ENCODE assay signal across 9 cellular contexts in the genomic region with DNA sequence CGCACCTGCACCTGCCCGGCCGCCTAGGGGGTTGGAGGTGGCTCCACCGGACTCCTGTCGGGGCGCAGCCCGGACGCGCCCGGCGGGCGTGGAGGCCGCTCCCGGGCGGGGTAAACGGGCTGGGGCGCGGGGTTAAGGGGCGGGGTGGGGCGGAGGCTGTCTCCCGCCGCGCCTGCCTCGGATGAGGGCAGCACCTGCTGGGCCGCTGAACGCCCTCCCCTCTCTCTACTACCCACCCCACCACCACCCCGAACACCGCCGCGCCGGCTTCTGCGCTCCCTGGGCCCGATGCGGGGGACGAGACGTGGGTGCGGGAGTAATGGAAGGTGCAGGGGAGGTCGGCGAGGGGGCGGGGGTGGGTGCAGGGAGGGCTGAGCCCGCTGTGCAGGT.
A peak's percentile ranks its signal among the peaks of the same experiment; 100 is the strongest.
DNase-seq lines count a peak whose midpoint lies in the region; ATAC-seq lines count a peak whose summit lies in the region.
"Had no signal": no experiment of that assay in that cellular context is flagged by ENCODE, and none has a peak within 500 bp of the region (broad histone marks: within the 10 kb centered on the region; RNA-seq: fewer than 3 reads in every experiment).

No MANE protein-coding gene starts in this region.

- H3K27ac Mint-ChIP-seq in activated CD4-positive, alpha-beta memory T cell treated with anti-CD3 and anti-CD28 coated beads, Interleukin-2, amount 10 ng/mL, durations not matched to agents 7 days and 5 days: peak overlapping the region; percentile 89

- H3K4me1 ChIP-seq in BLaER1 treated with 17β-estradiol and CSF1 and Interleukin-3, amounts not matched to agents 10 nM and 100 nM: peaks cover 17 to 37% (median 31%) of the 10 kb centered on the region in 10 experiments

- no peaks in the 10 kb centered on the region for H3K27me3 Mint-ChIP-seq in activated CD4-positive, alpha-beta memory T cell treated with anti-CD3 and anti-CD28 coated beads, Interleukin-2, amount 10 ng/mL, durations not matched to agents 7 days and 5 days

- no peaks in the 10 kb centered on the region for H4K20me1 ChIP-seq in BLaER1 treated with 17β-estradiol and CSF1 and Interleukin-3, amounts not matched to agents 10 nM and 100 nM

- H3K9me3 ChIP-seq in BLaER1 treated with 17β-estradiol and CSF1 and Interleukin-3, amounts not matched to agents 10 nM and 100 nM (replicated peaks in 1 of 11): no peaks in the 10 kb centered on the region

- H3K9me3 Mint-ChIP-seq in activated CD4-positive, alpha-beta memory T cell treated with anti-CD3 and anti-CD28 coated beads, Interleukin-2, amount 10 ng/mL, durations not matched to agents 7 days and 5 days: no peaks in the 10 kb centered on the region

- peak overlapping the region; percentile 67 to 95 (median 86) for H3K4me2 ChIP-seq in BLaER1 treated with 17β-estradiol and CSF1 and Interleukin-3, amounts not matched to agents 10 nM and 100 nM

- H3K4me1 Mint-ChIP-seq in activated CD4-positive, alpha-beta memory T cell treated with anti-CD3 and anti-CD28 coated beads, Interleukin-2, amount 10 ng/mL, durations not matched to agents 7 days and 5 days: peaks cover 67% of the 10 kb centered on the region

- H3K4me3 ChIP-seq in BLaER1 treated with 17β-estradiol and CSF1 and Interleukin-3, amounts not matched to agents 10 nM and 100 nM: peak overlapping the region in 6 of 10 experiments; percentile 21 to 55 (median 41); a peak in 9 of 20 replicates

- H3K27ac ChIP-seq in BLaER1 treated with 17β-estradiol and CSF1 and Interleukin-3, amounts not matched to agents 10 nM and 100 nM: no peak overlapping the region

- peak; percentile 68 for DNase-seq in activated CD4-positive, alpha-beta memory T cell treated with anti-CD3 and anti-CD28 coated beads, Interleukin-2, amount 10 ng/mL, durations not matched to agents 7 days and 5 days
- peak; percentile 56 for DNase-seq in iPS-NIHi11 (ENCODE audit: low spot score)
- DNase-seq in HuH-7 (ENCODE audit: low spot score): no peak
- DNase-seq in NCI-H82 (lab: John Stamatoyannopoulos, UW): no peak
- DNase-seq: kidney glomerular epithelial cell had no signal

- H3K4me3 Mint-ChIP-seq in activated CD4-positive, alpha-beta memory T cell treated with anti-CD3 and anti-CD28 coated beads, Interleukin-2, amount 10 ng/mL, durations not matched to agents 7 days and 5 days: peak overlapping the region; percentile 72

- no peaks in the 10 kb centered on the region for H3K36me3 ChIP-seq in BLaER1 treated with 17β-estradiol and CSF1 and Interleukin-3, amounts not matched to agents 10 nM and 100 nM

- H3K9ac ChIP-seq in BLaER1 treated with 17β-estradiol and CSF1 and Interleukin-3, amounts not matched to agents 10 nM and 100 nM: peak overlapping the region in 2 of 11 experiments; percentile 26 to 53; a peak in 3 of 22 replicates

- H3K27me3 ChIP-seq in BLaER1 treated with 17β-estradiol and CSF1 and Interleukin-3, amounts not matched to agents 10 nM and 100 nM: peaks cover 25 to 44% (median 34%) of the 10 kb centered on the region in 11 experiments

- peak; percentile 49 for ATAC-seq in GM19463 (IDR thresholded peaks at IDR 0.05; ENCODE audit: unreplicated experiment)
- no peak for ATAC-seq in HG02884 (IDR thresholded peaks at IDR 0.05; ENCODE audit: unreplicated experiment)
- ATAC-seq in HG03196 (IDR thresholded peaks at IDR 0.05; ENCODE audit: unreplicated experiment): no peak

- CTCF ChIA-PET in activated CD4-positive, alpha-beta memory T cell treated with anti-CD3 and anti-CD28 coated beads, Interleukin-2, amount 10 ng/mL, durations not matched to agents 7 days and 5 days (lab: Charles Lee): no interaction called here

- peaks cover 33% of the 10 kb centered on the region for H3K36me3 Mint-ChIP-seq in activated CD4-positive, alpha-beta memory T cell treated with anti-CD3 and anti-CD28 coated beads, Interleukin-2, amount 10 ng/mL, durations not matched to agents 7 days and 5 days (ENCODE audit: low read depth)

- POLR2A ChIA-PET in activated CD4-positive, alpha-beta memory T cell treated with anti-CD3 and anti-CD28 coated beads, Interleukin-2, amount 10 ng/mL, durations not matched to agents 7 days and 5 days (lab: Charles Lee): interaction anchor here (0.8 to 5.1 kb wide), 9 partner anchors 15 to 228 kb away, joined by 3 to 29 read pairs (median 4); a partner anchor contains a TSS

Comparison
In these comparisons a context has a peak if more than half of its experiments do, and no peak if none do; other contexts are left out.
1. DNase-seq: peak in activated CD4-positive, alpha-beta memory T cell treated with anti-CD3 and anti-CD28 coated beads, Interleukin-2, amount 10 ng/mL, durations not matched to agents 7 days and 5 days (single experiment) and iPS-NIHi11 (single experiment); none in HuH-7 (single experiment) and NCI-H82 (single experiment).